1 cellular context compared by ENCODE assay signal in the genomic region with DNA sequence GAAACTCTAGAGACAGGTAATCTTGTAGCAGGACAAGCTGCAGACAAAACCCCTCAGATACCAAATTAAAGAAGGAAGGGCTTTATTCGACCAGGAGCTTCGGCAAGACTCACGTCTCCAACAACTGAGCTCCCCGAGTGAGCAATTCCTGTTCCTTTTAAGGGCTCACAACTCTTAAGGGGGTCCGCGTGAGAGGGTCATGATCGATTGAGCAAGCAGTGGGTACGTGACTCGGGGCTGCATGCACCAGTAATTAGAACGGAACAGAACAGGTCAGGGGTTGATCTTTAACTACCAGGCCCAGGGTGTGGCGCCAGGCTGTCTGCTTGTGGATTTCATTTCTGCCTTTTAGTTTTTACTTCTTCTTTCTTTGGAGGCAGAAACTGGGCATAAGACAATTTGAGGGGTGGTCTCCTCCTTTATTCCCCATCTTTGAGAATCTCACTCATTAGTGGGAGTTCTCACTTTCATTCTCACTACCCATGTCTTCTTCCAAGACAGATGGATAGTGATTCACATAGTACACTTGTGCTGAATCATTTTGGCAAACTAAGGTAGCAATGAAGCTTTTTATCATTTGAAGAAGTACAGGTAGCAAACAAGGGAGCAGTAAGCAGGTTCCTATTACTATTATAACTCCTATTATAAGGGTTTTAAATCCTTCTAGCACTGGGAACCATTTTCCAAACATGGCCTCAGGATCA.
TF ChIP-seq lines count a peak whose summit lies in the region.
"Not testable (repeated sequence)": the region's sequence is repeated elsewhere in the genome, so short reads cannot be mapped to it uniquely, and the experiment has no call there.

No MANE protein-coding gene starts in this region.

TF ChIP-seq in HepG2, 621 proteins besides CTCF, POLR2A, EP300 and RAD21 (continued from another document):
- peak; percentile 58; the same call in 1 of the 2 replicates for TF ChIP-seq ZNF280D (CRISPR knock-in tag; IDR thresholded peaks at IDR 0.05)
- peak; percentile 80 for TF ChIP-seq HNF1A (IDR thresholded peaks at IDR 0.05; ENCODE audit: low read depth)
- not testable (repeated sequence) for TF ChIP-seq HNF1A (CRISPR knock-in tag; IDR thresholded peaks at IDR 0.05; ENCODE audit: borderline replicate concordance); SOX6 (IDR thresholded peaks at IDR 0.05)
- TF ChIP-seq ISL2 (CRISPR knock-in tag; IDR thresholded peaks at IDR 0.05), result 0 out of 2 replicates have a peak, but pooled peaks have one; percentile 29
- 0 out of 2 replicates have a peak, but pooled peaks have one; percentile 19 for TF ChIP-seq ZMYM3 (CRISPR knock-in tag; IDR thresholded peaks at IDR 0.05)
- peak; percentile 36; the same call in 1 of the 2 replicates for TF ChIP-seq MIXL1 (CRISPR knock-in tag; IDR thresholded peaks at IDR 0.05)
- TF ChIP-seq SOX6 (CRISPR knock-in tag; IDR thresholded peaks at IDR 0.05), result peak; percentile 12; the same call in 1 of the 2 replicates
- TF ChIP-seq ZNF574 (CRISPR knock-in tag; IDR thresholded peaks at IDR 0.05), result 0 out of 2 replicates have a peak, but pooled peaks have one; percentile 28
- TF ChIP-seq DRAP1 (CRISPR knock-in tag; IDR thresholded peaks at IDR 0.05), result peak; percentile 48; the same call in 1 of the 2 replicates
- TF ChIP-seq MED1 (CRISPR knock-in tag; IDR thresholded peaks at IDR 0.05), result peak; percentile 88
- TF ChIP-seq ZBTB7A (CRISPR knock-in tag; IDR thresholded peaks at IDR 0.05), result peak; percentile 33; the same call in 1 of the 2 replicates
- 0 out of 2 replicates have a peak, but pooled peaks have one; percentile 16 for TF ChIP-seq ONECUT2 (CRISPR knock-in tag; IDR thresholded peaks at IDR 0.05)
- 0 out of 2 replicates have a peak, but pooled peaks have one; percentile 6 for TF ChIP-seq NFIC (IDR thresholded peaks at IDR 0.05; ENCODE audit: low read length)
- TF ChIP-seq, protein P1, sequence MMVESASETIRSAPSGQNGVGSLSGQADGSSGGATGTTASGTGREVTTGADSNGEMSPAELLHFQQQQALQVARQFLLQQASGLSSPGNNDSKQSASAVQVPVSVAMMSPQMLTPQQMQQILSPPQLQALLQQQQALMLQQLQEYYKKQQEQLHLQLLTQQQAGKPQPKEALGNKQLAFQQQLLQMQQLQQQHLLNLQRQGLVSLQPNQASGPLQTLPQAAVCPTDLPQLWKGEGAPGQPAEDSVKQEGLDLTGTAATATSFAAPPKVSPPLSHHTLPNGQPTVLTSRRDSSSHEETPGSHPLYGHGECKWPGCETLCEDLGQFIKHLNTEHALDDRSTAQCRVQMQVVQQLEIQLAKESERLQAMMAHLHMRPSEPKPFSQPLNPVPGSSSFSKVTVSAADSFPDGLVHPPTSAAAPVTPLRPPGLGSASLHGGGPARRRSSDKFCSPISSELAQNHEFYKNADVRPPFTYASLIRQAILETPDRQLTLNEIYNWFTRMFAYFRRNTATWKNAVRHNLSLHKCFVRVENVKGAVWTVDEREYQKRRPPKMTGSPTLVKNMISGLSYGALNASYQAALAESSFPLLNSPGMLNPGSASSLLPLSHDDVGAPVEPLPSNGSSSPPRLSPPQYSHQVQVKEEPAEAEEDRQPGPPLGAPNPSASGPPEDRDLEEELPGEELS (CRISPR knock-in tag; IDR thresholded peaks at IDR 0.05), result peak; percentile 36; the same call in 1 of the 2 replicates
- peak; percentile 43 for TF ChIP-seq SALL1 (CRISPR knock-in tag; IDR thresholded peaks at IDR 0.05)
- TF ChIP-seq, protein P2, sequence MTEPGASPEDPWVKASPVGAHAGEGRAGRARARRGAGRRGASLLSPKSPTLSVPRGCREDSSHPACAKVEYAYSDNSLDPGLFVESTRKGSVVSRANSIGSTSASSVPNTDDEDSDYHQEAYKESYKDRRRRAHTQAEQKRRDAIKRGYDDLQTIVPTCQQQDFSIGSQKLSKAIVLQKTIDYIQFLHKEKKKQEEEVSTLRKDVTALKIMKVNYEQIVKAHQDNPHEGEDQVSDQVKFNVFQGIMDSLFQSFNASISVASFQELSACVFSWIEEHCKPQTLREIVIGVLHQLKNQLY (CRISPR knock-in tag; IDR thresholded peaks at IDR 0.05), result peak; percentile 82
- TF ChIP-seq, protein P3, sequence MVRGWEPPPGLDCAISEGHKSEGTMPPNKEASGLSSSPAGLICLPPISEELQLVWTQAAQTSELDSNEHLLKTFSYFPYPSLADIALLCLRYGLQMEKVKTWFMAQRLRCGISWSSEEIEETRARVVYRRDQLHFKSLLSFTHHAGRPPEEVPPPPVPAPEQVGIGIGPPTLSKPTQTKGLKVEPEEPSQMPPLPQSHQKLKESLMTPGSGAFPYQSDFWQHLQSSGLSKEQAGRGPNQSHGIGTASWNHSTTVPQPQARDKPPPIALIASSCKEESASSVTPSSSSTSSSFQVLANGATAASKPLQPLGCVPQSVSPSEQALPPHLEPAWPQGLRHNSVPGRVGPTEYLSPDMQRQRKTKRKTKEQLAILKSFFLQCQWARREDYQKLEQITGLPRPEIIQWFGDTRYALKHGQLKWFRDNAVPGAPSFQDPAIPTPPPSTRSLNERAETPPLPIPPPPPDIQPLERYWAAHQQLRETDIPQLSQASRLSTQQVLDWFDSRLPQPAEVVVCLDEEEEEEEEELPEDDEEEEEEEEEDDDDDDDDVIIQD (CRISPR knock-in tag; IDR thresholded peaks at IDR 0.05; ENCODE audit: low read depth), result 0 out of 2 replicates have a peak, but pooled peaks have one; percentile 24
- 0 out of 2 replicates have a peak, but pooled peaks have one; percentile 21 for TF ChIP-seq CEBPG (CRISPR knock-in tag; IDR thresholded peaks at IDR 0.05)
- 0 out of 2 replicates have a peak, but pooled peaks have one; percentile 24 for TF ChIP-seq POGZ (CRISPR knock-in tag; IDR thresholded peaks at IDR 0.05)
- peak; percentile 44 for TF ChIP-seq POLR2AphosphoS5 (IDR thresholded peaks at IDR 0.05; ENCODE audit: low read depth, low read length)
